ENCODE assay signal across 8 cellular contexts in the genomic region with DNA sequence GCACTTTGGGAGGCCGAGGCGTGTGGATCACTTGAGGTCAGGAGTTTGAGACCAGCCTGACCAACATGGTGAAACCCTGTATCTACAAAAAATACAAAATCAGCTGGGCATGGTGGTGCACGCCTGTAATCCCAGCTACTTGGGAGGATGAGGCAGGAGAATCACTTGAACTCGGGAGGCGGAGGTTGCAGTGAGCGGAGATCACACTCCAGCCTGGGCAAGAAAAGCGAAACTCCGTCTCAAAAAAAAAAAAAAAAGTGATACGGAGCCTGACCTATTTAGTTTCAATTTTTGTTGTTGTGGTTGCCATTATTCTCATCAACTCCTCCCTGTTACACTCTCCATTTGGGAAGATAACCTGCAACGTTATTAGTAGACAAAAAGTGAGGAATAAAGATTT. TPM values are rescaled to one million over a fixed set of nuclear protein-coding genes. Genes with fewer than 3 reads are reported as not detected.
DNase-seq lines count a peak whose midpoint lies in the region; ATAC-seq and TF ChIP-seq lines count a peak whose summit lies in the region.
"Not testable (repeated sequence)": the region's sequence is repeated elsewhere in the genome, so short reads cannot be mapped to it uniquely, and the experiment has no call there.

No MANE protein-coding gene starts in this region.

- dilution Hi-C loops in mammary epithelial cell (cut with HindIII; ENCODE audit: low sequenced_read_pairs): not testable (repeated sequence)

- peaks cover 74 to 84% (median 84%) of the 10 kb centered on the region in 3 donors for H3K4me1 Mint-ChIP-seq in CD8-positive, alpha-beta memory T cell
- H3K4me1 Mint-ChIP-seq in activated CD8-positive, alpha-beta T cell treated with anti-CD3 and anti-CD28 coated beads, Interleukin-2, amount 10 ng/mL, durations not matched to agents 7 days and 5 days (ENCODE audit: low read depth): peaks cover 72% of the 10 kb centered on the region
- H3K4me1 Mint-ChIP-seq in progenitor cell of endocrine pancreas (ENCODE audit: low read depth): peaks cover 23% of the 10 kb centered on the region

- not testable (repeated sequence) for H3K9me3 Mint-ChIP-seq in CD8-positive, alpha-beta memory T cell; activated CD8-positive, alpha-beta T cell treated with anti-CD3 and anti-CD28 coated beads, Interleukin-2, amount 10 ng/mL, durations not matched to agents 7 days and 5 days (ENCODE audit: insufficient read depth); progenitor cell of endocrine pancreas (ENCODE audit: low read depth)

- not testable (repeated sequence) for H4K20me1 ChIP-seq in mammary epithelial cell (ENCODE audit: insufficient read depth, low read length)

- DNase-seq in CD8-positive, alpha-beta memory T cell: peak in 3 of 5 donors; percentile 5 to 51 (median 6)
- not testable (repeated sequence) for DNase-seq in NB4 (ENCODE audit: low read depth); activated CD8-positive, alpha-beta T cell treated with anti-CD3 and anti-CD28 coated beads, Interleukin-2, amount 10 ng/mL, durations not matched to agents 7 days and 5 days; mammary epithelial cell; fibroblast of mammary gland (ENCODE audit: low read depth); lung (ENCODE audit: low spot score); progenitor cell of endocrine pancreas (ENCODE audit: low spot score, unreplicated experiment); tibial artery

- H3K36me3 Mint-ChIP-seq in CD8-positive, alpha-beta memory T cell: peaks cover 0 to 38% (median 3%) of the 10 kb centered on the region in 3 donors
- H3K36me3 Mint-ChIP-seq in activated CD8-positive, alpha-beta T cell treated with anti-CD3 and anti-CD28 coated beads, Interleukin-2, amount 10 ng/mL, durations not matched to agents 7 days and 5 days (ENCODE audit: low read depth): peaks cover 26% of the 10 kb centered on the region
- H3K36me3 Mint-ChIP-seq in progenitor cell of endocrine pancreas (ENCODE audit: insufficient read depth): not testable (repeated sequence)

- H2AFZ ChIP-seq in mammary epithelial cell (ENCODE audit: low read depth, low read length): peak overlapping the region; percentile 78

- ATAC-seq in activated CD8-positive, alpha-beta T cell treated with anti-CD3 and anti-CD28 coated beads, Interleukin-2, amount 10 ng/mL, durations not matched to agents 7 days and 5 days; lung (ENCODE audit: insufficient read depth, low FRiP score): not testable (repeated sequence)

- in situ Hi-C loops in mammary epithelial cell (cut with MboI; ENCODE audit: low sequenced_read_pairs in 2 of 2): not testable (repeated sequence)

- H3K79me2 ChIP-seq in mammary epithelial cell (ENCODE audit: insufficient read depth, low read length): peaks cover 56% of the 10 kb centered on the region

- peak overlapping the region; percentile 86 for H3K4me3 ChIP-seq in CD8-positive, alpha-beta memory T cell (ENCODE audit: low read length)
- H3K4me3 ChIP-seq in NB4 (ENCODE audit: low read depth, low read length) (peak overlapping the region; percentile 77), mammary epithelial cell (replicated peaks in 1 of 3; ENCODE audit: insufficient read depth in 1 of 3, low read depth in 2 of 3, low read length in 3 of 3) (peak overlapping the region; percentile 38 to 73 (median 62)), fibroblast of mammary gland (ENCODE audit: control insufficient read depth, low read depth, low read length) (peak overlapping the region; percentile 54), lung (peak overlapping the region; percentile 74), tibial artery (peak overlapping the region; percentile 62 to 74)

- WGBS in mammary epithelial cell (ENCODE audit: low coverage, missing lambda C conversion rate): 87% methylated on average over 8 of the region's 10 CpGs
- 22 to 29% methylated on average over 10 of the region's 10 CpGs for WGBS in lung, 2 donors

- H3K27ac ChIP-seq in CD8-positive, alpha-beta memory T cell (ENCODE audit: low read depth, low read length): peak overlapping the region; percentile 83
- peak overlapping the region; percentile 35 for H3K27ac ChIP-seq in mammary epithelial cell (ENCODE audit: insufficient read depth, low read depth, low read length)
- H3K27ac ChIP-seq in lung (ENCODE audit: low read depth in 1 of 2, low read length in 1 of 2): peak overlapping the region; percentile 65 to 96
- peak overlapping the region; percentile 93 to 98 for H3K27ac ChIP-seq in tibial artery

- H3K27me3 ChIP-seq in CD8-positive, alpha-beta memory T cell (ENCODE audit: insufficient read depth, low read length, poor library complexity, severe bottlenecking); mammary epithelial cell (ENCODE audit: insufficient read depth, low read length); lung (ENCODE audit: control insufficient read depth, insufficient read depth); tibial artery: not testable (repeated sequence)

- not testable (repeated sequence) for TF ChIP-seq CTCF in NB4 (IDR thresholded peaks at IDR 0.05; ENCODE audit: low read depth, low read length); mammary epithelial cell (conservative IDR thresholded peaks at IDR 0.05 in 1 of 2, IDR thresholded peaks at IDR 0.05 in 1 of 2; ENCODE audit: extremely low read depth in 1 of 2, insufficient read depth in 1 of 2, low read depth in 1 of 2, low read length in 2 of 2); fibroblast of mammary gland (conservative IDR thresholded peaks at IDR 0.05; ENCODE audit: control insufficient read depth, insufficient read depth, low read depth, low read length); lung (IDR thresholded peaks at IDR 0.05; ENCODE audit: control extremely low read depth, extremely low read depth); progenitor cell of endocrine pancreas (IDR thresholded peaks at IDR 0.05; ENCODE audit: unreplicated experiment); tibial artery (IDR thresholded peaks at IDR 0.05)

- H3K4me3 Mint-ChIP-seq in CD8-positive, alpha-beta memory T cell: peak overlapping the region; percentile 92 to 99 (median 95)
- H3K4me3 Mint-ChIP-seq in activated CD8-positive, alpha-beta T cell treated with anti-CD3 and anti-CD28 coated beads, Interleukin-2, amount 10 ng/mL, durations not matched to agents 7 days and 5 days: peak overlapping the region; percentile 87
- peak overlapping the region; percentile 73 for H3K4me3 Mint-ChIP-seq in progenitor cell of endocrine pancreas (ENCODE audit: low read depth)

- peaks cover 45% of the 10 kb centered on the region for H3K4me1 ChIP-seq in CD8-positive, alpha-beta memory T cell (ENCODE audit: insufficient read depth, low read length)
- H3K4me1 ChIP-seq in mammary epithelial cell (ENCODE audit: insufficient read depth, low read length) (peaks cover 31% of the 10 kb centered on the region), lung (ENCODE audit: control insufficient read depth in 2 of 2, insufficient read depth in 2 of 2, low read length in 2 of 2) (peaks cover 10 to 20% of the 10 kb centered on the region in 2 donors), tibial artery (peaks cover 0 to 80% (median 60%) of the 10 kb centered on the region in 4 donors)

- intact Hi-C loops in mammary epithelial cell (cut with micrococcal nuclease): loop anchor here (2.0 kb wide), 1 partner anchor 18 kb away; no protein-coding TSS in a partner anchor
- intact Hi-C loops in tibial artery (cut with DNase I; ENCODE audit: low total_unique reads): not testable (repeated sequence)

- peak overlapping the region; percentile 87 for H3K4me2 ChIP-seq in mammary epithelial cell (ENCODE audit: insufficient read depth, low read depth, low read length)

- not testable (repeated sequence) for BruUV-seq in mammary epithelial cell (replicated peaks; lab: Mats Ljungman, UMichigan)

- CTCF ChIA-PET in CD8-positive, alpha-beta memory T cell (lab: Charles Lee): interaction anchor here (0.9 to 3.8 kb wide), 3 partner anchors 11 to 48 kb away, joined by 3 to 30 read pairs (median 11); no protein-coding TSS in a partner anchor
- CTCF ChIA-PET in activated CD8-positive, alpha-beta T cell treated with anti-CD3 and anti-CD28 coated beads, Interleukin-2, amount 10 ng/mL, durations not matched to agents 7 days and 5 days (lab: Charles Lee): interaction anchor here (1.1 to 1.3 kb wide), 3 partner anchors 10 to 155 kb away, joined by 4 to 11 read pairs (median 4); no protein-coding TSS in a partner anchor
- CTCF ChIA-PET in mammary epithelial cell (lab: Charles Lee; ENCODE audit: low non-redundant PET): interaction anchor here (0.7 kb wide), 1 partner anchor 185 kb away, joined by 9 read pairs; no protein-coding TSS in a partner anchor

- TF ChIP-seq POLR2A in NB4 (IDR thresholded peaks at IDR 0.05; ENCODE audit: extremely low read depth, insufficient read length): not testable (repeated sequence)

- peak overlapping the region; percentile 93 to 98 (median 96) for H3K27ac Mint-ChIP-seq in CD8-positive, alpha-beta memory T cell
- H3K27ac Mint-ChIP-seq in activated CD8-positive, alpha-beta T cell treated with anti-CD3 and anti-CD28 coated beads, Interleukin-2, amount 10 ng/mL, durations not matched to agents 7 days and 5 days: peak overlapping the region; percentile 73
- not testable (repeated sequence) for H3K27ac Mint-ChIP-seq in progenitor cell of endocrine pancreas

- H3K9me3 ChIP-seq in CD8-positive, alpha-beta memory T cell (ENCODE audit: low read length); mammary epithelial cell (replicated peaks; ENCODE audit: insufficient read depth, low read length); lung (ENCODE audit: control insufficient read depth in 2 of 2, insufficient read depth in 1 of 2, low read length in 1 of 2); tibial artery: not testable (repeated sequence)

- POLR2A ChIA-PET in CD8-positive, alpha-beta memory T cell (lab: Charles Lee): interaction anchor here (0.6 to 1.6 kb wide), 6 partner anchors 11 to 252 kb away, joined by 3 to 16 read pairs (median 6); no protein-coding TSS in a partner anchor
- POLR2A ChIA-PET in activated CD8-positive, alpha-beta T cell treated with anti-CD3 and anti-CD28 coated beads, Interleukin-2, amount 10 ng/mL, durations not matched to agents 7 days and 5 days (lab: Charles Lee): interaction anchor here (0.7 to 1.1 kb wide), 3 partner anchors 10 to 15 kb away, joined by 3 to 8 read pairs (median 5); no protein-coding TSS in a partner anchor

- not testable (repeated sequence) for H3K27me3 Mint-ChIP-seq in CD8-positive, alpha-beta memory T cell; activated CD8-positive, alpha-beta T cell treated with anti-CD3 and anti-CD28 coated beads, Interleukin-2, amount 10 ng/mL, durations not matched to agents 7 days and 5 days (ENCODE audit: low read depth)
- H3K27me3 Mint-ChIP-seq in progenitor cell of endocrine pancreas: peaks cover 19% of the 10 kb centered on the region

- H3K36me3 ChIP-seq in CD8-positive, alpha-beta memory T cell (ENCODE audit: insufficient read depth, low read length); mammary epithelial cell (ENCODE audit: insufficient read depth, low read length); lung (ENCODE audit: control insufficient read depth in 2 of 2, insufficient read depth in 2 of 2, low read length in 2 of 2); tibial artery: not testable (repeated sequence)

- peak overlapping the region; percentile 51 for H3K9ac ChIP-seq in mammary epithelial cell (ENCODE audit: insufficient read depth, low read length)

RNA-seq across cellular contexts. Expression of gene STOM, which starts 1.4 kb away (rescaled TPM):
- 10 to 100 TPM; 63.0 to 67.3 TPM for total RNA-seq in CD8-positive, alpha-beta memory T cell
- polyA plus RNA-seq in CD8-positive, alpha-beta memory T cell: 315 TPM
- total RNA-seq in activated CD8-positive, alpha-beta T cell treated with anti-CD3 and anti-CD28 coated beads, Interleukin-2, amount 10 ng/mL, durations not matched to agents 7 days and 5 days: 10 to 100 TPM; 50.7 to 54.9 TPM
- total RNA-seq in mammary epithelial cell: 100 to 1,000 TPM in 1 of 2 donors, 10 to 100 TPM in 1; 80.3 to 124 TPM
- 71.7 TPM for polyA plus RNA-seq in mammary epithelial cell
- polyA minus RNA-seq in mammary epithelial cell: 41.9 TPM
- 100 to 1,000 TPM; 405 to 470 TPM for total RNA-seq in lung
- 100 to 1,000 TPM; 311 to 413 TPM for polyA plus RNA-seq in lung
- 11.0 and 14.4 TPM in 2 replicates for total RNA-seq in progenitor cell of endocrine pancreas

Comparison
In these comparisons a context has a peak if more than half of its experiments do, and no peak if none do; other contexts are left out.
1. H3K27ac ChIP-seq: peak in every context shown above with its lines; median percentile 96 in tibial artery; 83 in CD8-positive, alpha-beta memory T cell; 80 in lung; 35 in mammary epithelial cell.